In genomic region chr9:114827658-114828360, GRCh38 we compare ENCODE assay signal across 16 cellular contexts. TPM values are rescaled to one million over a fixed set of nuclear protein-coding genes. Genes with fewer than 3 reads are reported as not detected.
A peak's percentile ranks its signal among the peaks of the same experiment; 100 is the strongest.
DNase-seq lines count a peak whose midpoint lies in the region; ATAC-seq lines count a peak whose summit lies in the region.
"Had no signal": no experiment of that assay in that cellular context is flagged by ENCODE, and none has a peak within 500 bp of the region (broad histone marks: within the 10 kb centered on the region; RNA-seq: fewer than 3 reads in every experiment).

No MANE protein-coding gene starts in this region.

- DNase-seq in activated CD4-positive, alpha-beta T cell treated with anti-CD3 and anti-CD28 coated beads, Interleukin-2, amount 10 ng/mL, durations not matched to agents 24 days and 14 days: no peak
- no peak for DNase-seq in activated CD4-positive, alpha-beta T cell treated with anti-CD3 and anti-CD28 coated beads, Interleukin-2, amount 50 U/mL, for 4 hours
- DNase-seq in stimulated activated CD4-positive, alpha-beta T cell treated with anti-CD3 and anti-CD28 coated beads, Interleukin-15, amount 100 ng/mL, for 24 hours: peak; percentile 40
- DNase-seq in stimulated activated CD4-positive, alpha-beta T cell treated with anti-CD3 and anti-CD28 coated beads, Interleukin-4, amount 100 ng/mL, for 1 hour: no peak
- no peak for DNase-seq in activated T-helper 2 cell treated with anti-CD3 and anti-CD28 coated beads, Interferon-gamma antibody, Interleukin-2, Interleukin-4, amounts not matched to agents 10 μg/mL and 5 μg/mL and 100 μg/mL, durations not matched to agents 14 hours and 24 hours and 36 hours (ENCODE audit: low spot score)
- peak in 1 of 2 donors; percentile 58 for DNase-seq in stimulated activated naive CD8-positive, alpha-beta T cell treated with anti-CD3 and anti-CD28 coated beads, Interleukin-15, amount 100 ng/mL, for 72 hours
- DNase-seq in hepatic stellate cell (ENCODE audit: low spot score): no peak
- DNase-seq: DMS79 treated with DMSO at 0.1 percent for 48 hours, GM23248, HCEC 1CT, NCI-H1105, NCI-H1694, NCI-H524 had no signal

- peaks cover 28% of the 10 kb centered on the region for H3K9me3 Mint-ChIP-seq in activated CD4-positive, alpha-beta T cell treated with anti-CD3 and anti-CD28 coated beads, Interleukin-2, amount 10 ng/mL, durations not matched to agents 24 days and 14 days
- peaks cover 4% of the 10 kb centered on the region for H3K9me3 Mint-ChIP-seq in activated T-helper 2 cell treated with anti-CD3 and anti-CD28 coated beads, Interferon-gamma antibody, Interleukin-2, Interleukin-4, amounts not matched to agents 10 μg/mL and 5 μg/mL and 100 μg/mL, durations not matched to agents 14 hours and 24 hours and 36 hours
- peaks cover 15 to 22% of the 10 kb centered on the region in 2 donors for H3K9me3 Mint-ChIP-seq in stimulated activated naive CD8-positive, alpha-beta T cell treated with anti-CD3 and anti-CD28 coated beads, Interleukin-15, amount 100 ng/mL, for 72 hours

- peak overlapping the region; percentile 66 for H3K27ac Mint-ChIP-seq in activated CD4-positive, alpha-beta T cell treated with anti-CD3 and anti-CD28 coated beads, Interleukin-2, amount 10 ng/mL, durations not matched to agents 24 days and 14 days
- H3K27ac Mint-ChIP-seq in activated T-helper 2 cell treated with anti-CD3 and anti-CD28 coated beads, Interferon-gamma antibody, Interleukin-2, Interleukin-4, amounts not matched to agents 10 μg/mL and 5 μg/mL and 100 μg/mL, durations not matched to agents 14 hours and 24 hours and 36 hours: peak overlapping the region; percentile 60
- H3K27ac Mint-ChIP-seq in stimulated activated naive CD8-positive, alpha-beta T cell treated with anti-CD3 and anti-CD28 coated beads, Interleukin-15, amount 100 ng/mL, for 72 hours: peak overlapping the region; percentile 8 to 92
- H3K27ac Mint-ChIP-seq: IgD-negative memory B cell had no signal

- peaks cover 2% of the 10 kb centered on the region for H3K36me3 Mint-ChIP-seq in activated CD4-positive, alpha-beta T cell treated with anti-CD3 and anti-CD28 coated beads, Interleukin-2, amount 10 ng/mL, durations not matched to agents 24 days and 14 days (ENCODE audit: low read depth)
- H3K36me3 Mint-ChIP-seq in activated T-helper 2 cell treated with anti-CD3 and anti-CD28 coated beads, Interferon-gamma antibody, Interleukin-2, Interleukin-4, amounts not matched to agents 10 μg/mL and 5 μg/mL and 100 μg/mL, durations not matched to agents 14 hours and 24 hours and 36 hours (ENCODE audit: low read depth): no peaks in the 10 kb centered on the region
- H3K36me3 Mint-ChIP-seq: IgD-negative memory B cell had no signal

- H3K4me3 Mint-ChIP-seq in activated CD4-positive, alpha-beta T cell treated with anti-CD3 and anti-CD28 coated beads, Interleukin-2, amount 10 ng/mL, durations not matched to agents 24 days and 14 days: no peak overlapping the region
- no peak overlapping the region for H3K4me3 Mint-ChIP-seq in activated T-helper 2 cell treated with anti-CD3 and anti-CD28 coated beads, Interferon-gamma antibody, Interleukin-2, Interleukin-4, amounts not matched to agents 10 μg/mL and 5 μg/mL and 100 μg/mL, durations not matched to agents 14 hours and 24 hours and 36 hours (ENCODE audit: low read depth)
- peak overlapping the region in 1 of 2 donors; percentile 19 for H3K4me3 Mint-ChIP-seq in stimulated activated naive CD8-positive, alpha-beta T cell treated with anti-CD3 and anti-CD28 coated beads, Interleukin-15, amount 100 ng/mL, for 72 hours
- H3K4me3 Mint-ChIP-seq: IgD-negative memory B cell had no signal

- peaks cover 12% of the 10 kb centered on the region for H3K4me1 Mint-ChIP-seq in activated CD4-positive, alpha-beta T cell treated with anti-CD3 and anti-CD28 coated beads, Interleukin-2, amount 10 ng/mL, durations not matched to agents 24 days and 14 days
- peaks cover 20% of the 10 kb centered on the region for H3K4me1 Mint-ChIP-seq in activated T-helper 2 cell treated with anti-CD3 and anti-CD28 coated beads, Interferon-gamma antibody, Interleukin-2, Interleukin-4, amounts not matched to agents 10 μg/mL and 5 μg/mL and 100 μg/mL, durations not matched to agents 14 hours and 24 hours and 36 hours (ENCODE audit: low read depth)
- peaks cover 31% of the 10 kb centered on the region for H3K4me1 Mint-ChIP-seq in stimulated activated naive CD8-positive, alpha-beta T cell treated with anti-CD3 and anti-CD28 coated beads, Interleukin-15, amount 100 ng/mL, for 72 hours

- intact Hi-C loops in activated CD4-positive, alpha-beta T cell treated with anti-CD3 and anti-CD28 coated beads, Interleukin-2, amount 10 ng/mL, durations not matched to agents 24 days and 14 days (cut with micrococcal nuclease): loop anchor here (2.0 kb wide), 1 partner anchor 21 kb away; the partner anchor contains the start of gene TNFSF15
- intact Hi-C loops in activated T-helper 2 cell treated with anti-CD3 and anti-CD28 coated beads, Interferon-gamma antibody, Interleukin-2, Interleukin-4, amounts not matched to agents 10 μg/mL and 5 μg/mL and 100 μg/mL, durations not matched to agents 14 hours and 24 hours and 36 hours (cut with micrococcal nuclease): loop anchor here (2.0 kb wide), 2 partner anchors 21 to 33 kb away; partner anchors contain the start of gene TNFSF15

- H3K27me3 Mint-ChIP-seq in activated CD4-positive, alpha-beta T cell treated with anti-CD3 and anti-CD28 coated beads, Interleukin-2, amount 10 ng/mL, durations not matched to agents 24 days and 14 days: peaks cover 9% of the 10 kb centered on the region
- H3K27me3 Mint-ChIP-seq in activated T-helper 2 cell treated with anti-CD3 and anti-CD28 coated beads, Interferon-gamma antibody, Interleukin-2, Interleukin-4, amounts not matched to agents 10 μg/mL and 5 μg/mL and 100 μg/mL, durations not matched to agents 14 hours and 24 hours and 36 hours (ENCODE audit: low read depth): peaks cover 38% of the 10 kb centered on the region
- no peaks in the 10 kb centered on the region for H3K27me3 Mint-ChIP-seq in stimulated activated naive CD8-positive, alpha-beta T cell treated with anti-CD3 and anti-CD28 coated beads, Interleukin-15, amount 100 ng/mL, for 72 hours

- peak; percentile 100 for ATAC-seq in stimulated activated naive CD8-positive, alpha-beta T cell treated with anti-CD3 and anti-CD28 coated beads, Interleukin-15, amount 100 ng/mL, for 72 hours
- ATAC-seq in HG02588 (IDR thresholded peaks at IDR 0.05; ENCODE audit: unreplicated experiment): no peak

RNA-seq across cellular contexts. Expression of gene TNFSF15, which starts 22.0 kb away (rescaled TPM):
- 1.4 and 1.5 TPM in 2 replicates for total RNA-seq in activated CD4-positive, alpha-beta T cell treated with anti-CD3 and anti-CD28 coated beads, Interleukin-2, amount 10 ng/mL, durations not matched to agents 24 days and 14 days
- total RNA-seq in activated T-helper 2 cell treated with anti-CD3 and anti-CD28 coated beads, Interferon-gamma antibody, Interleukin-2, Interleukin-4, amounts not matched to agents 10 μg/mL and 5 μg/mL and 100 μg/mL, durations not matched to agents 14 hours and 24 hours and 36 hours: 0.25 and 0.28 TPM in 2 replicates
- total RNA-seq: G401 had no signal
